12 cellular contexts compared by ENCODE assay signal in genomic region chr7:106657085-106657991, GRCh38. TPM values are rescaled to one million over a fixed set of nuclear protein-coding genes. Genes with fewer than 3 reads are reported as not detected.
A peak's percentile ranks its signal among the peaks of the same experiment; 100 is the strongest.
DNase-seq lines count a peak whose midpoint lies in the region; ATAC-seq, FAIRE-seq and TF ChIP-seq lines count a peak whose summit lies in the region.
"Had no signal": no experiment of that assay in that cellular context is flagged by ENCODE, and none has a peak within 500 bp of the region (broad histone marks: within the 10 kb centered on the region; RNA-seq: fewer than 3 reads in every experiment).

No MANE protein-coding gene starts in this region.

- H3K4me3 Mint-ChIP-seq in naive B cell, result peak overlapping the region in 5 of 8 donors; percentile 12 to 83 (median 22)
- H3K4me3 Mint-ChIP-seq in CD8-positive, alpha-beta T cell, result no peak overlapping the region
- H3K4me3 Mint-ChIP-seq: WTC11 had no signal

- no peaks in the 10 kb centered on the region for H3K27me3 Mint-ChIP-seq in naive B cell
- peaks cover 2% of the 10 kb centered on the region for H3K27me3 Mint-ChIP-seq in CD8-positive, alpha-beta T cell (ENCODE audit: low read depth)

- H3K9ac ChIP-seq in K562 (ENCODE audit: insufficient read depth in 1 of 2, low read depth in 2 of 2, low read length in 2 of 2), result peak overlapping the region in 1 of 2 experiments; percentile 86; a peak in 2 of 4 replicates

- no peaks in the 10 kb centered on the region for H3K36me3 Mint-ChIP-seq in naive B cell
- H3K36me3 Mint-ChIP-seq in CD8-positive, alpha-beta T cell, result peaks cover 6% of the 10 kb centered on the region
- H3K36me3 Mint-ChIP-seq: WTC11 had no signal

- in situ Hi-C loops in K562 (cut with MboI), result loop anchor here (5.0 to 10.0 kb wide), 3 partner anchors 93 to 480 kb away; no protein-coding TSS in a partner anchor

- DNase-seq in EL, result peak; percentile 48
- DNase-seq in M059J (ENCODE audit: low read depth), result peak; percentile 68
- DNase-seq in K562 (ENCODE audit: extremely low read depth in 1 of 4, low spot score in 3 of 4), result no peak
- no peak for DNase-seq in naive B cell
- no peak for DNase-seq in NCI-H774 (lab: John Stamatoyannopoulos, UW)
- no peak for DNase-seq in GM10248 (ENCODE audit: extremely low spot score)
- no peak for DNase-seq in dorsolateral prefrontal cortex
- DNase-seq in CD8-positive, alpha-beta T cell, result no peak
- DNase-seq: aorta, DMS53 had no signal

- peak; percentile 35; the same call in 1 of the 2 replicates for TF ChIP-seq POLR2A in K562 (conservative IDR thresholded peaks at IDR 0.05)

- 4% methylated on average over 5 of the region's 5 CpGs for WGBS in K562 (ENCODE audit: insufficient coverage, low coverage, missing lambda C conversion rate)

- H3K36me3 ChIP-seq in K562 (ENCODE audit: control insufficient read depth, insufficient read depth, low read length), result peaks cover 6% of the 10 kb centered on the region; the same call in 1 of the 3 replicates
- no peaks in the 10 kb centered on the region for H3K36me3 ChIP-seq in CD8-positive, alpha-beta T cell (ENCODE audit: insufficient read depth, low read length)

- TF ChIP-seq CTCF in K562 (IDR thresholded peaks at IDR 0.05 in 2 of 3, conservative IDR thresholded peaks at IDR 0.05 in 1 of 3; ENCODE audit: insufficient read depth in 2 of 3, low read depth in 1 of 3, low read length in 3 of 3), result no peak
- no peak for TF ChIP-seq CTCF in GM10248 (IDR thresholded peaks at IDR 0.05; ENCODE audit: control extremely low read depth, extremely low read depth, low read depth, missing control alignments)
- TF ChIP-seq CTCF in dorsolateral prefrontal cortex (IDR thresholded peaks at IDR 0.05 in 54 of 56, conservative IDR thresholded peaks at IDR 0.05 in 2 of 56; ENCODE audit: low read depth in 1 of 56, partially characterized antibody in 56 of 56), result no peak
- no peak for TF ChIP-seq CTCF in CD8-positive, alpha-beta T cell (IDR thresholded peaks at IDR 0.05)

- peak in 1 of 2 experiments; percentile 34; a peak in 2 of 4 replicates for TF ChIP-seq RAD21 in K562 (CRISPR knock-in tag; conservative IDR thresholded peaks at IDR 0.05 in 1 of 2, IDR thresholded peaks at IDR 0.05 in 1 of 2)

- H2AFZ ChIP-seq in K562 (ENCODE audit: low read depth, low read length), result peak overlapping the region; percentile 54

- intact Hi-C loops in K562 (cut with micrococcal nuclease) (loop anchor here (5.0 kb wide), 2 partner anchors 70 to 350 kb away; no protein-coding TSS in a partner anchor), dorsolateral prefrontal cortex (cut with DNase I) (no loop called here)
- intact Hi-C loops in CD8-positive, alpha-beta T cell (cut with DNase I, micrococcal nuclease), result loop anchor here in 1 of 2 experiments (5.0 kb wide), 1 partner anchor 135 kb away; no protein-coding TSS in a partner anchor

- H3K4me1 Mint-ChIP-seq in naive B cell, result peaks cover 15 to 25% (median 22%) of the 10 kb centered on the region in 3 donors
- H3K4me1 Mint-ChIP-seq in CD8-positive, alpha-beta T cell (ENCODE audit: low read depth), result peaks cover 37% of the 10 kb centered on the region

- peaks cover 11 to 43% of the 10 kb centered on the region in 2 experiments; a peak in 4 of 5 replicates for H3K4me1 ChIP-seq in K562 (replicated peaks in 1 of 2; ENCODE audit: control insufficient read depth in 2 of 2, insufficient read depth in 2 of 2, low read length in 2 of 2)
- H3K4me1 ChIP-seq in CD8-positive, alpha-beta T cell (ENCODE audit: insufficient read depth, low read length), result peaks cover 15% of the 10 kb centered on the region

- BruUV-seq in K562 (replicated peaks; lab: Mats Ljungman, UMichigan), result no TSS peak

- POLR2A ChIA-PET in K562 (lab: Yijun Ruan, JAX), result interaction anchor here (0.6 to 5.4 kb wide), 11 partner anchors 14 to 313 kb away, joined by 3 to 37 read pairs (median 5); no protein-coding TSS in a partner anchor
- POLR2A ChIA-PET in GM10248 (lab: Yijun Ruan, JAX), result no interaction called here
- POLR2A ChIA-PET in CD8-positive, alpha-beta T cell (lab: Charles Lee), result interaction anchor here (0.9 to 1.5 kb wide), 2 partner anchors 28 to 511 kb away, joined by 3 read pairs; partner anchors contain the start of gene HBP1

- ATAC-seq in K562, result no peak
- ATAC-seq in naive B cell (ENCODE audit: low read depth in 2 of 2), result no peak
- ATAC-seq in CD8-positive, alpha-beta T cell, result no peak
- ATAC-seq: esophagus mucosa, WTC11 had no signal

- CTCF ChIA-PET in K562 (lab: Yijun Ruan, JAX; ENCODE audit: low intra/inter-chr PET ratio), result interaction anchor here (0.7 to 7.2 kb wide), 3 partner anchors 26 to 481 kb away, joined by 3 to 115 read pairs (median 7); no protein-coding TSS in a partner anchor
- CTCF ChIA-PET in GM10248 (lab: Yijun Ruan, JAX), result interaction anchor here (0.6 to 6.7 kb wide), 6 partner anchors 7 to 479 kb away, joined by 3 to 76 read pairs (median 14); partner anchors contain the start of gene NAMPT
- CTCF ChIA-PET in CD8-positive, alpha-beta T cell (lab: Charles Lee), result no interaction called here

- FAIRE-seq in K562 (lab: Jason Lieb, UNC), result no peak

- peak; percentile 4; the same call in 1 of the 2 replicates for TF ChIP-seq EP300 in K562 (IDR thresholded peaks at IDR 0.05; ENCODE audit: low read length)

- H3K4me3 ChIP-seq in K562, result peak overlapping the region; percentile 73
- no peak overlapping the region for H3K4me3 ChIP-seq in dorsolateral prefrontal cortex
- H3K4me3 ChIP-seq in CD8-positive, alpha-beta T cell (ENCODE audit: low read depth, low read length), result no peak overlapping the region

- H3K27ac ChIP-seq in K562 (ENCODE audit: extremely low read depth, low read depth, low read length) (peak overlapping the region; percentile 92), dorsolateral prefrontal cortex (no peak overlapping the region)
- no peak overlapping the region for H3K27ac ChIP-seq in CD8-positive, alpha-beta T cell (ENCODE audit: low read depth, low read length)

- peak overlapping the region in 1 of 6 donors; percentile 36 for H3K27ac Mint-ChIP-seq in naive B cell
- no peak overlapping the region for H3K27ac Mint-ChIP-seq in CD8-positive, alpha-beta T cell
- H3K27ac Mint-ChIP-seq: WTC11 had no signal

- H3K9me1 ChIP-seq in K562 (ENCODE audit: control insufficient read depth, insufficient read depth, low read length), result no peaks in the 10 kb centered on the region

- peaks cover 53% of the 10 kb centered on the region for H3K79me2 ChIP-seq in K562 (ENCODE audit: control insufficient read depth, insufficient read depth, low read length)

- no peaks in the 10 kb centered on the region for H4K20me1 ChIP-seq in K562 (replicated peaks; ENCODE audit: control insufficient read depth, insufficient read depth, low read length)

- H3K27me3 ChIP-seq in K562 (ENCODE audit: control insufficient read depth in 2 of 2, insufficient read depth in 2 of 2, low read length in 2 of 2), result no peaks in the 10 kb centered on the region
- no peaks in the 10 kb centered on the region for H3K27me3 ChIP-seq in dorsolateral prefrontal cortex
- H3K27me3 ChIP-seq in CD8-positive, alpha-beta T cell (ENCODE audit: insufficient read depth, low read length), result no peaks in the 10 kb centered on the region

- peak overlapping the region; percentile 92 for H3K4me2 ChIP-seq in K562 (ENCODE audit: insufficient read depth, low read length)

- H3K9me3 Mint-ChIP-seq in naive B cell, result peaks cover 0 to 4% (median 0%) of the 10 kb centered on the region in 7 donors
- no peaks in the 10 kb centered on the region for H3K9me3 Mint-ChIP-seq in CD8-positive, alpha-beta T cell
- H3K9me3 Mint-ChIP-seq: WTC11 had no signal

- no peaks in the 10 kb centered on the region for H3K9me3 ChIP-seq in K562 (replicated peaks; ENCODE audit: control insufficient read depth, insufficient read depth, low read depth, low read length)
- no peaks in the 10 kb centered on the region for H3K9me3 ChIP-seq in CD8-positive, alpha-beta T cell (ENCODE audit: low read length)

TF ChIP-seq in K562, 482 proteins besides CTCF, POLR2A, EP300 and RAD21 (continues in another document):
- TF ChIP-seq HDAC2 (IDR thresholded peaks at IDR 0.05) (0 out of 2 replicates have a peak, but pooled peaks have one; percentile 29), NCOA2 (IDR thresholded peaks at IDR 0.05; ENCODE audit: partially characterized antibody in 2 of 2) (peak in 1 of 2 experiments; percentile 12), POLR2AphosphoS2 (IDR thresholded peaks at IDR 0.05; ENCODE audit: low read length) (peak; percentile 69; the same call in 1 of the 2 replicates), ETV1 (tag; conservative IDR thresholded peaks at IDR 0.05; ENCODE audit: low read depth) (0 out of 2 replicates have a peak, but pooled peaks have one; percentile 18), ZNF644 (tag; IDR thresholded peaks at IDR 0.05; ENCODE audit: low read depth) (peak; percentile 38; the same call in 1 of the 2 replicates), HDAC1 (IDR thresholded peaks at IDR 0.05) (no peak)

RNA-seq across cellular contexts. Expression of gene CCDC71L, which starts 3.6 kb away (rescaled TPM):
- 202 and 220 TPM in 2 replicates for total RNA-seq in M059J (2014; rRNA removed; shearing (Covaris generic))
- 17.4 and 20.0 TPM in 2 replicates for total RNA-seq in K562 (2011; cell fraction: chromatin; rRNA removed; ENCODE audit: low replicate concordance)
- 19.7 and 20.5 TPM in 2 replicates for total RNA-seq in K562 (2011; cell fraction: nucleolus; rRNA removed)
- total RNA-seq in K562 (2011; cell fraction: nucleoplasm; rRNA removed), result 23.1 and 28.9 TPM in 2 replicates
- total RNA-seq in K562 (2014; rRNA removed), result 78.7 and 83.9 TPM in 2 replicates
- 26.2 and 32.8 TPM in 2 replicates for total RNA-seq in K562 (2014; rRNA removed; fragmentation: Illumina TruSeq; extraction: Trizol)
- total RNA-seq in K562 (2015; rRNA removed; fragmentation: Illumina TruSeq; extraction: Trizol), result 21.3 and 22.2 TPM in 2 replicates
- total RNA-seq in K562 (2021), result 96.1 and 108 TPM in 2 replicates
- polyA plus RNA-seq in K562 (2011; rRNA removed), result 16.0 and 25.4 TPM in 2 replicates
- 20.8 and 43.7 TPM in 2 replicates for polyA plus RNA-seq in K562 (2011; cell fraction: cytosol; rRNA removed)
- 17.5 and 23.9 TPM in 2 replicates for polyA plus RNA-seq in K562 (2011; cell fraction: nucleus; rRNA removed)
- polyA plus RNA-seq in K562 (2012), result 59.3 and 80.9 TPM in 2 replicates
- 23.2 and 39.7 TPM in 2 replicates for polyA plus RNA-seq in K562 (2014; fragmentation: Illumina TruSeq; extraction: Trizol)
- 1 to 10 TPM; 5.7 to 7.7 TPM for polyA plus RNA-seq in K562 (2014; fragmentation: Nextera tagmentation; extraction: Ambion mirVana)
- polyA plus RNA-seq in K562 (2014; rRNA removed), result 59.1 and 61.3 TPM in 2 replicates
- polyA minus RNA-seq in K562 (2011; rRNA and poly(A)+ RNA removed), result 11.8 and 13.3 TPM in 2 replicates
- 14.5 and 18.4 TPM in 2 replicates for polyA minus RNA-seq in K562 (2011; cell fraction: cytosol; rRNA and poly(A)+ RNA removed)
- 16.4 and 23.1 TPM in 2 replicates for polyA minus RNA-seq in K562 (2011; cell fraction: nucleus; rRNA and poly(A)+ RNA removed)
- polyA plus RNA-seq in naive B cell (ENCODE audit: low read depth in 6 of 6), result 10 to 100 TPM in 1 of 6 donors, 1 to 10 TPM in 5; 6.9 to 11.1 (median 8.8) TPM
- 1 to 10 TPM; 2.7 to 9.8 (median 6.1) TPM for total RNA-seq in dorsolateral prefrontal cortex
- total RNA-seq in CD8-positive, alpha-beta T cell, result 10 to 100 TPM; 10.4 to 11.1 TPM

Comparison
In these comparisons a context has a peak if more than half of its experiments do, and no peak if none do; other contexts are left out.
1. DNase-seq: peak in EL (single experiment) and M059J (single experiment); none in K562 (0 of 4), naive B cell (single experiment), NCI-H774 (single experiment), GM10248 (single experiment), dorsolateral prefrontal cortex (0 of 10) and CD8-positive, alpha-beta T cell (0 of 7).